Comparison of ENCODE assay signal across 9 cellular contexts in the genomic region with DNA sequence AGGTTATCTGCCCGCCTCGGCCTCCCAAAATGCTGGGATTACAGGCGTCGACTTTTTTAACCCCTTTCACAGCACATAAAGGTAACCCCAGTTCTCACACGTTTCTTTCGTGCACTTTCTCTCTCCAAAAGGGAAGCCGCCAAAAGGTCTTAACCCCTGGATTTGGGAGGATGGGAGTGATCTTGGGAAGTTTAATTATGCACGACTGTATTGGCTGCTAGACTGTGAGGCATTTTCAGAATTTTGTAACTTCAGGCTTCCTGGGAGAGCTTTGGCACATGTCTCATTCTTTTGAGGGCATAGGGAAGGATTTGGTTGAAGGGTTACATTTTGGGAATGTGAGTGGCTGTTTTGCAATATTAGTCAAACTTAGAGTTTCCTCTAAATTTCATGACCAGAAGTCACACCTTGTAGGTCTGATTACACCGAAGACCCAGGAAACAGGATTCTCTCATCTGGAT. TPM values are rescaled to one million over a fixed set of nuclear protein-coding genes. Genes with fewer than 3 reads are reported as not detected.
DNase-seq lines count a peak whose midpoint lies in the region; ATAC-seq, FAIRE-seq and TF ChIP-seq lines count a peak whose summit lies in the region.
"Had no signal": no experiment of that assay in that cellular context is flagged by ENCODE, and none has a peak within 500 bp of the region (broad histone marks: within the 10 kb centered on the region; RNA-seq: fewer than 3 reads in every experiment).

No MANE protein-coding gene starts in this region.

- H3K27ac Mint-ChIP-seq in T-helper 2 cell treated with Interferon-gamma antibody and Interleukin-4, amounts not matched to agents 5 μg/mL and 100 μg/mL, for 36 hours, result peak overlapping the region; percentile 99
- H3K27ac Mint-ChIP-seq in activated T-helper 17 cell treated with anti-CD3 and anti-CD28 coated beads, Interleukin-2, amount 50 U/mL, for 72 hours, result peak overlapping the region; percentile 100

- no peak for TF ChIP-seq CTCF in kidney (IDR thresholded peaks at IDR 0.05; ENCODE audit: borderline replicate concordance, extremely low read depth, insufficient read depth)

- H3K4me3 Mint-ChIP-seq in T-helper 2 cell treated with Interferon-gamma antibody and Interleukin-4, amounts not matched to agents 5 μg/mL and 100 μg/mL, for 36 hours, result peak overlapping the region; percentile 95
- H3K4me3 Mint-ChIP-seq in activated T-helper 17 cell treated with anti-CD3 and anti-CD28 coated beads, Interleukin-2, amount 50 U/mL, for 72 hours, result peak overlapping the region; percentile 91

- no peak for ATAC-seq in activated T-helper 17 cell treated with anti-CD3 and anti-CD28 coated beads, Interleukin-2, amount 50 U/mL, for 72 hours (replicated peaks)

- H3K4me3 ChIP-seq in kidney (ENCODE audit: low read length in 2 of 2), result peak overlapping the region; percentile 73 to 89

- DNase-seq in T-helper 2 cell treated with Interferon-gamma antibody and Interleukin-4, amounts not matched to agents 5 μg/mL and 100 μg/mL, for 36 hours (ENCODE audit: low spot score), result no peak
- DNase-seq in T-helper 2 cell (no peak), kidney (no peak), NCI-H1436 treated with DMSO at 0.1 percent for 48 hours (lab: John Stamatoyannopoulos, UW) (no peak), NCI-H2196 treated with DMSO at 0.1 percent for 48 hours (lab: John Stamatoyannopoulos, UW; ENCODE audit: unreplicated experiment) (no peak)
- DNase-seq in activated CD4-positive, alpha-beta T cell treated with anti-CD3 and anti-CD28 coated beads, Interleukin-2, amount 50 U/mL, for 48 hours, result no peak

- H3K4me1 ChIP-seq in kidney (ENCODE audit: control insufficient read depth in 1 of 2, insufficient read depth in 1 of 2, low read depth in 1 of 2, low read length in 2 of 2), result peaks cover 10 to 19% of the 10 kb centered on the region in 2 donors

- peak overlapping the region in 1 of 2 donors; percentile 99 for H3K27ac ChIP-seq in kidney (ENCODE audit: low read depth in 2 of 2, low read length in 2 of 2)
- H3K27ac ChIP-seq in temporal lobe (ENCODE audit: low read depth, low read length), result peak overlapping the region; percentile 34

- peak overlapping the region; percentile 87 to 95 for H3K9ac ChIP-seq in kidney (ENCODE audit: low read length in 2 of 2)

- peaks cover under 1 to 4% of the 10 kb centered on the region in 2 donors for H3K36me3 ChIP-seq in kidney (ENCODE audit: control insufficient read depth in 1 of 2, insufficient read depth in 2 of 2, low read length in 2 of 2)

- H3K9me3 ChIP-seq in kidney (ENCODE audit: control insufficient read depth in 1 of 2, low read length in 2 of 2), result no peaks in the 10 kb centered on the region

- H3K9me3 Mint-ChIP-seq in T-helper 2 cell treated with Interferon-gamma antibody and Interleukin-4, amounts not matched to agents 5 μg/mL and 100 μg/mL, for 36 hours, result no peaks in the 10 kb centered on the region
- H3K9me3 Mint-ChIP-seq in activated T-helper 17 cell treated with anti-CD3 and anti-CD28 coated beads, Interleukin-2, amount 50 U/mL, for 72 hours, result no peaks in the 10 kb centered on the region

- intact Hi-C loops in kidney (cut with DNase I), result no loop called here

- H3K27me3 Mint-ChIP-seq in T-helper 2 cell treated with Interferon-gamma antibody and Interleukin-4, amounts not matched to agents 5 μg/mL and 100 μg/mL, for 36 hours (ENCODE audit: low read depth), result no peaks in the 10 kb centered on the region
- no peaks in the 10 kb centered on the region for H3K27me3 Mint-ChIP-seq in activated T-helper 17 cell treated with anti-CD3 and anti-CD28 coated beads, Interleukin-2, amount 50 U/mL, for 72 hours

- peaks cover 25% of the 10 kb centered on the region for H3K36me3 Mint-ChIP-seq in T-helper 2 cell treated with Interferon-gamma antibody and Interleukin-4, amounts not matched to agents 5 μg/mL and 100 μg/mL, for 36 hours (ENCODE audit: low read depth)
- H3K36me3 Mint-ChIP-seq in activated T-helper 17 cell treated with anti-CD3 and anti-CD28 coated beads, Interleukin-2, amount 50 U/mL, for 72 hours (ENCODE audit: low read depth), result peaks cover 42% of the 10 kb centered on the region

- peaks cover 44% of the 10 kb centered on the region for H3K4me1 Mint-ChIP-seq in T-helper 2 cell treated with Interferon-gamma antibody and Interleukin-4, amounts not matched to agents 5 μg/mL and 100 μg/mL, for 36 hours (ENCODE audit: low read depth)
- H3K4me1 Mint-ChIP-seq in activated T-helper 17 cell treated with anti-CD3 and anti-CD28 coated beads, Interleukin-2, amount 50 U/mL, for 72 hours, result peaks cover 34% of the 10 kb centered on the region

- FAIRE-seq in kidney (lab: Jason Lieb, UNC), result no peak
- FAIRE-seq: G401.6 had no signal

RNA-seq across cellular contexts. Expression of a gene that starts 1.4 kb away (rescaled TPM):
- 100 to 1,000 TPM; 104 to 114 TPM for total RNA-seq in activated T-helper 17 cell treated with anti-CD3 and anti-CD28 coated beads, Interleukin-2, amount 50 U/mL, for 72 hours
- total RNA-seq in kidney, result 112 TPM
- polyA plus RNA-seq in kidney (ENCODE audit: insufficient read depth, low read depth, low replicate concordance), result 18.8 TPM
- 84.3 TPM for total RNA-seq in temporal lobe

RNA-seq across cellular contexts. Expression of a gene that starts 31.0 kb away (rescaled TPM):
- total RNA-seq in activated T-helper 17 cell treated with anti-CD3 and anti-CD28 coated beads, Interleukin-2, amount 50 U/mL, for 72 hours, result 10 to 100 TPM; 31.4 to 33.0 TPM
- total RNA-seq in kidney, result 45.5 TPM
- polyA plus RNA-seq in kidney (ENCODE audit: insufficient read depth, low read depth, low replicate concordance), result 17.6 TPM
- total RNA-seq in temporal lobe, result 70.8 TPM

RNA-seq across cellular contexts. Expression of a gene that starts 32.6 kb away (rescaled TPM):
- 1,000 to 10,000 TPM in 1 of 2 donors, 100 to 1,000 TPM in 1; 974 to 1,528 TPM for total RNA-seq in activated T-helper 17 cell treated with anti-CD3 and anti-CD28 coated beads, Interleukin-2, amount 50 U/mL, for 72 hours
- total RNA-seq in kidney (1,630 TPM), temporal lobe (442 TPM)
- 4,190 TPM for polyA plus RNA-seq in kidney (ENCODE audit: insufficient read depth, low read depth, low replicate concordance)

RNA-seq across cellular contexts. Expression of a gene that starts 33.4 kb away (rescaled TPM):
- total RNA-seq in activated T-helper 17 cell treated with anti-CD3 and anti-CD28 coated beads, Interleukin-2, amount 50 U/mL, for 72 hours, result 10 to 100 TPM; 61.0 to 96.6 TPM
- total RNA-seq in kidney (31.0 TPM), temporal lobe (14.0 TPM)
- 42.3 TPM for polyA plus RNA-seq in kidney (ENCODE audit: insufficient read depth, low read depth, low replicate concordance)

RNA-seq across cellular contexts. Expression of a gene that starts 38.3 kb away (rescaled TPM):
- 100 to 1,000 TPM in 1 of 2 donors, 10 to 100 TPM in 1; 96.9 to 114 TPM for total RNA-seq in activated T-helper 17 cell treated with anti-CD3 and anti-CD28 coated beads, Interleukin-2, amount 50 U/mL, for 72 hours
- 48.2 TPM for total RNA-seq in kidney
- polyA plus RNA-seq in kidney (ENCODE audit: insufficient read depth, low read depth, low replicate concordance), result 142 TPM
- 79.4 TPM for total RNA-seq in temporal lobe
